In the genomic region with DNA sequence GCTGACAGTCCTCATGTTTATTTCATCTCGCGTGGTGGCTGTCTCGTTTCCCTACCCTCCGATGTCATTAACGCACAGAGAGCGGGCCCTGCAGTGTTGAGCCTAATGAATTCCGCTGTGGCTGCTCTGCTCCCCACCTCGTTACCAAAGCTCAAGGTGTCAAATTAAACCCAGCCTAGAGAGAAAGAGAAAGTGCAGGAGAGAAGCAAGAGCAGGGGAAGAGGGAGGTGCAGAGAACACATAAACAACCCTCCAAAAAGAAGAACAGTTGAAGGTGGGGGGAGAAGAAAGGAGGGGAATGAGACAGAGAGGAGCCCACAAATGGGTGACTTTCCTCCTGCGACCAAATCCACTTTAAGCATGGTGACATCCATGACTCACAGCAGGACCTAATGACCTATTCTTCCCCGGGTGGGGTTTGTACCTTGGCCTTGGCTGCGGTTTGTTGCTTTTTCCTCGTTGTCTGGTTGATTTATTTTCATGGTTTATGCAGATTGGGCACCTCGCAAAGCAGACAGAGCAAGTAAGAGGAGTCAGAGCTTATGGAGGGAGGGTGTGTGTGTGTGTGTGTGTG, we compare ENCODE assay signal across 11 cellular contexts.
DNase-seq lines count a peak whose midpoint lies in the region; ATAC-seq and TF ChIP-seq lines count a peak whose summit lies in the region.
"Had no signal": no experiment of that assay in that cellular context is flagged by ENCODE, and none has a peak within 500 bp of the region (broad histone marks: within the 10 kb centered on the region; RNA-seq: fewer than 3 reads in every experiment).

No MANE protein-coding gene starts in this region.

- WGBS in esophagus, 2 donors: 41 to 42% methylated on average over 13 of the region's 13 CpGs

- H3K27ac ChIP-seq in esophagus (ENCODE audit: low read depth in 2 of 2, low read length in 1 of 2) (peak overlapping the region; percentile 47 to 85), neural progenitor cell (no peak overlapping the region)

- no peak for TF ChIP-seq CTCF in neural progenitor cell (IDR thresholded peaks at IDR 0.05)

- H3K9me3 ChIP-seq in esophagus (ENCODE audit: control insufficient read depth in 2 of 2, insufficient read depth in 1 of 2, low read depth in 1 of 2, low read length in 1 of 2): peaks cover 0 to 2% of the 10 kb centered on the region in 2 donors
- H3K9me3 ChIP-seq in neural progenitor cell (ENCODE audit: low read depth): no peaks in the 10 kb centered on the region

- no peak overlapping the region for H3K9ac ChIP-seq in neural progenitor cell

- peak overlapping the region; percentile 64 for H3K4me3 Mint-ChIP-seq in neural progenitor cell
- H3K4me3 Mint-ChIP-seq: activated naive CD8-positive, alpha-beta T cell had no signal

- H3K27ac Mint-ChIP-seq in neural progenitor cell: peak overlapping the region; percentile 92
- H3K27ac Mint-ChIP-seq: activated naive CD8-positive, alpha-beta T cell had no signal

- peak; percentile 33 for DNase-seq in DMS153 treated with DMSO at 0.1 percent for 48 hours (lab: John Stamatoyannopoulos, UW; ENCODE audit: unreplicated experiment)
- DNase-seq in NCI-H526 treated with DMSO at 0.1 percent for 48 hours (lab: John Stamatoyannopoulos, UW): peak; percentile 63
- no peak for DNase-seq in neural progenitor cell (ENCODE audit: low spot score)
- no peak for DNase-seq in NCI-H146 treated with DMSO at 0.1 percent for 48 hours (lab: John Stamatoyannopoulos, UW; ENCODE audit: unreplicated experiment)
- no peak for DNase-seq in G401 (ENCODE audit: low spot score)
- DNase-seq in activated effector memory CD4-positive, alpha-beta T cell treated with anti-CD3 and anti-CD28 coated beads, Interleukin-2, amount 50 U/mL, for 16 hours: no peak
- DNase-seq: KG1; stimulated activated CD4-positive, alpha-beta T cell treated with anti-CD3 and anti-CD28 coated beads, Interleukin-4, amount 100 ng/mL, for 1 hour had no signal

- in situ Hi-C loops in G401 (cut with HindIII; ENCODE audit: low sequenced_read_pairs): no loop called here

- no peak overlapping the region for H2AFZ ChIP-seq in neural progenitor cell (replicated peaks)

- peaks cover 3% of the 10 kb centered on the region for H3K9me3 Mint-ChIP-seq in neural progenitor cell

- peaks cover 25% of the 10 kb centered on the region for H3K36me3 Mint-ChIP-seq in neural progenitor cell
- H3K36me3 Mint-ChIP-seq: activated naive CD8-positive, alpha-beta T cell had no signal

- H3K4me1 Mint-ChIP-seq in neural progenitor cell: peaks cover 53% of the 10 kb centered on the region

- H3K27me3 ChIP-seq in esophagus (ENCODE audit: control insufficient read depth in 1 of 2, insufficient read depth in 2 of 2, low read length in 2 of 2) (no peaks in the 10 kb centered on the region), neural progenitor cell (no peaks in the 10 kb centered on the region)

- H3K4me3 ChIP-seq in esophagus (ENCODE audit: low read depth in 1 of 2, low read length in 2 of 2) (no peak overlapping the region), neural progenitor cell (no peak overlapping the region)

- H3K4me2 ChIP-seq in neural progenitor cell: no peak overlapping the region

- H3K79me2 ChIP-seq in neural progenitor cell (ENCODE audit: low read depth): peaks cover 95% of the 10 kb centered on the region

- H4K20me1 ChIP-seq in neural progenitor cell (ENCODE audit: low read depth): peaks cover 70% of the 10 kb centered on the region

- H3F3A ChIP-seq in neural progenitor cell (ENCODE audit: low read depth): peaks cover 4% of the 10 kb centered on the region

- no peaks in the 10 kb centered on the region for H3K36me3 ChIP-seq in esophagus (ENCODE audit: control insufficient read depth in 2 of 2, insufficient read depth in 2 of 2, low read length in 1 of 2)
- no peaks in the 10 kb centered on the region for H3K36me3 ChIP-seq in neural progenitor cell

- H3K4me1 ChIP-seq in esophagus (ENCODE audit: control insufficient read depth in 2 of 2, insufficient read depth in 2 of 2, low read length in 1 of 2) (peaks cover 6 to 8% of the 10 kb centered on the region in 2 donors), neural progenitor cell (peaks cover 28% of the 10 kb centered on the region)

- peaks cover 6% of the 10 kb centered on the region for H3K27me3 Mint-ChIP-seq in neural progenitor cell (ENCODE audit: insufficient read depth, low read depth)

- ATAC-seq in HG03045 (IDR thresholded peaks at IDR 0.05; ENCODE audit: unreplicated experiment): no peak

Comparison
In these comparisons a context has a peak if more than half of its experiments do, and no peak if none do; other contexts are left out.
1. DNase-seq: peak in DMS153 treated with DMSO at 0.1 percent for 48 hours (single experiment) and NCI-H526 treated with DMSO at 0.1 percent for 48 hours (single experiment); none in neural progenitor cell (single experiment), NCI-H146 treated with DMSO at 0.1 percent for 48 hours (single experiment), G401 (single experiment) and activated effector memory CD4-positive, alpha-beta T cell treated with anti-CD3 and anti-CD28 coated beads, Interleukin-2, amount 50 U/mL, for 16 hours (single experiment).